ENCODE assay signal across 14 cellular contexts in the genomic region with DNA sequence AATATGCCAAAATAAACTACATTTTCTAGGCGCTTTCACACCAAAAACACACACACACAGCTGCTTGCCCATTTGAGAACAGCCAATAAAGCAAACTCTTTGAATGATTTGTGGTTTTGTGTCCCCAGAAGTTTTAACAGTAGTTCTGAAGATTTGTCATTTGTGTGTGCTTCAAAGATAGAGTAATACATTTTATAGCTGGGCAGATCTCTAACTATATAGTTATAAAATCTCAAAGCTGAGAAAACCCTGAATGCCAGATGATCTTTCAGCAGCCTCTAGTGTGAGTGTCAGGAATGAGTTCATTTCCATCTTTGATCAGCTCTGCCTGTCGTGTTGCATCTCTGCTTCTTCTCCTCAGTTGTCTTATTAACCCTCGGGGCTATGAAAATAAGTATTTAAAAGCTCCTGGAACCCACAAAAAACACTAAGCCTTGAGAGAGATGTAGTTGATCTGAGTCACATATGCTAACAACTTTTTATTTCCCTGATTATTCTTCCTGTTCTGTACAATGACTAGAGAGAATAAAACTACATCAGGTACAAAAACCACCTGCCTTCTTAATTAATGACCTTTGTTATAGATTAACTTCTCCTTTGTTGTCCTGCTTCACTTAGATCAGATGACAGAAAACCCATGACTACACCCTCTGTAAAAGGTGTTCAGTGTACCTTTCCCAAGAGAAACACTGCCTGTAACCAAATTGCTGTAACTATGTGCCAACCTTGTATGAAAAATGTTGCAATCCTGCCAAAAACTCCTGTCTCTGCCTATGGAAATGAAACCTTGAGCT. TPM values are rescaled to one million over a fixed set of nuclear protein-coding genes. Genes with fewer than 3 reads are reported as not detected.
DNase-seq lines count a peak whose midpoint lies in the region; ATAC-seq and TF ChIP-seq lines count a peak whose summit lies in the region.
"Had no signal": no experiment of that assay in that cellular context is flagged by ENCODE, and none has a peak within 500 bp of the region (broad histone marks: within the 10 kb centered on the region; RNA-seq: fewer than 3 reads in every experiment).

No MANE protein-coding gene starts in this region.

- H3K9ac ChIP-seq in colonic mucosa (ENCODE audit: low read depth in 2 of 2, low read length in 2 of 2) (peak overlapping the region in 1 of 2 donors; percentile 52), mucosa of rectum (ENCODE audit: low read depth in 1 of 2, low read length in 2 of 2) (peak overlapping the region; percentile 42 to 58)

- H3K4me1 ChIP-seq in colonic mucosa (no peaks in the 10 kb centered on the region), mucosa of rectum (ENCODE audit: control insufficient read depth in 2 of 2, insufficient read depth in 2 of 2, low read length in 2 of 2) (peaks cover 7 to 13% of the 10 kb centered on the region in 2 donors)

- TF ChIP-seq CTCF in colonic mucosa (IDR thresholded peaks at IDR 0.05): no peak

- H3K36me3 ChIP-seq in colonic mucosa: no peaks in the 10 kb centered on the region
- H3K36me3 ChIP-seq in mucosa of rectum (ENCODE audit: control insufficient read depth in 2 of 2, insufficient read depth in 2 of 2, low read length in 2 of 2): no peaks in the 10 kb centered on the region
- H3K36me3 ChIP-seq: esophagus muscularis mucosa had no signal

- no peak for ATAC-seq in HG02884 (IDR thresholded peaks at IDR 0.05; ENCODE audit: unreplicated experiment)
- ATAC-seq: activated CD4-positive, CD25-positive, alpha-beta regulatory T cell treated with anti-CD3 and anti-CD28 coated beads, Interleukin-2, amount 50 U/mL, for 24 hours; stimulated activated naive CD8-positive, alpha-beta T cell treated with anti-CD3 and anti-CD28 coated beads, Interleukin-15, Interleukin-2, amounts not matched to agents 100 U/mL and 50 U/mL, for 24 hours had no signal

- H3K27ac ChIP-seq in colonic mucosa (peak overlapping the region; percentile 80), mucosa of rectum (ENCODE audit: low read depth in 2 of 2, low read length in 2 of 2) (peak overlapping the region; percentile 56 to 69)
- H3K27ac ChIP-seq: esophagus muscularis mucosa had no signal

- H3K9me3 ChIP-seq in colonic mucosa (no peaks in the 10 kb centered on the region), mucosa of rectum (ENCODE audit: control insufficient read depth in 2 of 2, low read length in 2 of 2) (no peaks in the 10 kb centered on the region)
- H3K9me3 ChIP-seq: esophagus muscularis mucosa had no signal

- intact Hi-C loops in colonic mucosa (cut with DNase I) (no loop called here), cardiac septum (cut with DNase I) (loop anchor here (5.0 kb wide), 1 partner anchor 158 kb away; no protein-coding TSS in a partner anchor)

- peak; percentile 22 for DNase-seq in COLO668 (lab: John Stamatoyannopoulos, UW; ENCODE audit: unreplicated experiment)
- peak; percentile 37 for DNase-seq in NCI-H2029 (lab: John Stamatoyannopoulos, UW)
- peak; percentile 45 for DNase-seq in colonic mucosa
- DNase-seq in cardiac septum (ENCODE audit: low spot score): no peak
- DNase-seq in G401 (ENCODE audit: low spot score): no peak
- DNase-seq in effector CD8-positive, alpha-beta T cell (lab: John Stamatoyannopoulos, UW): no peak
- DNase-seq: activated naive CD4-positive, alpha-beta T cell treated with anti-CD3 and anti-CD28 coated beads for 36 hours; stimulated activated CD4-positive, alpha-beta T cell treated with anti-CD3 and anti-CD28 coated beads, Interleukin-12 subunit alpha, Interleukin-12 subunit beta, amount 100 ng/mL, for 4 hours; stimulated activated naive CD8-positive, alpha-beta T cell treated with anti-CD3 and anti-CD28 coated beads, Interleukin-15, Interleukin-2, amounts not matched to agents 100 U/mL and 50 U/mL, for 24 hours had no signal

- no peak overlapping the region for H3K4me3 ChIP-seq in colonic mucosa
- H3K4me3 ChIP-seq in mucosa of rectum (ENCODE audit: low read length in 2 of 2): peak overlapping the region; percentile 48 to 60
- H3K4me3 ChIP-seq: K562 had no signal

- in situ Hi-C loops in G401 (cut with HindIII; ENCODE audit: low sequenced_read_pairs): no loop called here

- H3K27me3 ChIP-seq in colonic mucosa (no peaks in the 10 kb centered on the region), mucosa of rectum (ENCODE audit: control insufficient read depth in 2 of 2, insufficient read depth in 2 of 2, low read length in 2 of 2) (no peaks in the 10 kb centered on the region)
- H3K27me3 ChIP-seq: esophagus muscularis mucosa had no signal

RNA-seq across cellular contexts. Expression of gene SLC3A1, which starts 30.0 kb away (rescaled TPM):
- 10 to 100 TPM in 1 of 2 donors, 1 to 10 TPM in 1; 5.5 to 36.5 TPM for total RNA-seq in colonic mucosa
- total RNA-seq in cardiac septum: 0.16 TPM
- total RNA-seq in G401 (2014; rRNA removed; shearing (Covaris generic)): not detected in 2 replicates
- total RNA-seq: activated naive CD4-positive, alpha-beta T cell treated with anti-CD3 and anti-CD28 coated beads for 36 hours had no signal

Comparison
In these comparisons a context has a peak if more than half of its experiments do, and no peak if none do; other contexts are left out.
1. DNase-seq: peak in COLO668 (single experiment), NCI-H2029 (single experiment) and colonic mucosa (single experiment); none in cardiac septum (single experiment), G401 (single experiment) and effector CD8-positive, alpha-beta T cell (single experiment).